In genomic region chr17:81094744-81095607, GRCh38 we compare ENCODE assay signal across 1 cellular context.
A peak's percentile ranks its signal among the peaks of the same experiment; 100 is the strongest.
TF ChIP-seq lines count a peak whose summit lies in the region.

No MANE protein-coding gene starts in this region.

TF ChIP-seq in HepG2, 621 proteins besides CTCF, POLR2A, EP300 and RAD21 (continued from another document):
- no peak for TF ChIP-seq THAP9 (CRISPR knock-in tag; IDR thresholded peaks at IDR 0.05; ENCODE audit: borderline replicate concordance)
- no peak for TF ChIP-seq NR2F1 (CRISPR knock-in tag; IDR thresholded peaks at IDR 0.05)
- TF ChIP-seq ZNF556 (CRISPR knock-in tag; IDR thresholded peaks at IDR 0.05; ENCODE audit: borderline replicate concordance), result no peak
- TF ChIP-seq ZNF362 (CRISPR knock-in tag; IDR thresholded peaks at IDR 0.05; ENCODE audit: borderline replicate concordance), result 0 out of 2 replicates have a peak, but pooled peaks have one; percentile 33
- no peak for TF ChIP-seq ZNF207 (IDR thresholded peaks at IDR 0.05; ENCODE audit: borderline replicate concordance)
- no peak for TF ChIP-seq ZNF746 (CRISPR knock-in tag; IDR thresholded peaks at IDR 0.05)
- TF ChIP-seq, protein P1, sequence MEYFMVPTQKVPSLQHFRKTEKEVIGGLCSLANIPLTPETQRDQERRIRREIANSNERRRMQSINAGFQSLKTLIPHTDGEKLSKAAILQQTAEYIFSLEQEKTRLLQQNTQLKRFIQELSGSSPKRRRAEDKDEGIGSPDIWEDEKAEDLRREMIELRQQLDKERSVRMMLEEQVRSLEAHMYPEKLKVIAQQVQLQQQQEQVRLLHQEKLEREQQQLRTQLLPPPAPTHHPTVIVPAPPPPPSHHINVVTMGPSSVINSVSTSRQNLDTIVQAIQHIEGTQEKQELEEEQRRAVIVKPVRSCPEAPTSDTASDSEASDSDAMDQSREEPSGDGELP (IDR thresholded peaks at IDR 0.05; ENCODE audit: borderline replicate concordance, low read depth), result 0 out of 2 replicates have a peak, but pooled peaks have one; percentile 65
- no peak for TF ChIP-seq ZC3H4 (CRISPR knock-in tag; IDR thresholded peaks at IDR 0.05; ENCODE audit: borderline replicate concordance)
- no peak for TF ChIP-seq SIX4 (CRISPR knock-in tag; IDR thresholded peaks at IDR 0.05)
- TF ChIP-seq HES4 (CRISPR knock-in tag; IDR thresholded peaks at IDR 0.05; ENCODE audit: borderline replicate concordance), result no peak
- no peak for TF ChIP-seq ZNF235 (CRISPR knock-in tag; IDR thresholded peaks at IDR 0.05; ENCODE audit: borderline replicate concordance)
- TF ChIP-seq ZFP1 (CRISPR knock-in tag; IDR thresholded peaks at IDR 0.05), result no peak
